In the genomic region with DNA sequence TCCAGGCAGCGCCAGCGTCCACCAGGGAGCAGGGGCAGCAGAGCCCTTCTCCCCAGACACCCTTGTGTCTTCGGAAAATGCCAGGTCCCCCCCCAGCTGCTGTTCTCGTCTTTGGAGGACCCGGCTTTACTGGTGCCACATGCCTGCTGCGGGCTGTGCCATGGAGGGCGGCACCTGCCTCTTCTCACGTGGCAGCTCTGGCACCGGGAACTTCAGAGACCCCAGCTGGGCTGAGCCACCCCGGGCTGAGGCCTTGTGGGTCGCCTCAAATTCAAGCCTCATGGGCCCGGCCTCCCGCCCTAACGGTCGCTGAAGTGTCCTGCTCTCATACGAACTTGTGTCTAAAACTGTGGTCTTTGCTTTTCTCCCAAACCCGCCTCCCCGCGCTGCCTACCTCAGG, we compare ENCODE assay signal across 24 cellular contexts. TPM values are rescaled to one million over a fixed set of nuclear protein-coding genes. Genes with fewer than 3 reads are reported as not detected.
A peak's percentile ranks its signal among the peaks of the same experiment; 100 is the strongest.
DNase-seq lines count a peak whose midpoint lies in the region; ATAC-seq, FAIRE-seq and TF ChIP-seq lines count a peak whose summit lies in the region.
"Had no signal": no experiment of that assay in that cellular context is flagged by ENCODE, and none has a peak within 500 bp of the region (broad histone marks: within the 10 kb centered on the region; RNA-seq: fewer than 3 reads in every experiment).

No MANE protein-coding gene starts in this region.

- no peak overlapping the region for H4K91ac ChIP-seq in IMR-90 (ENCODE audit: insufficient read depth, low read depth, low read length)

- no peak overlapping the region for H3K18ac ChIP-seq in IMR-90 (ENCODE audit: low read depth, low read length)

- H3K56ac ChIP-seq in IMR-90 (ENCODE audit: extremely low read depth, insufficient read depth, low read length) = no peak overlapping the region

- peaks cover 24% of the 10 kb centered on the region for H3K4me1 Mint-ChIP-seq in activated naive CD4-positive, alpha-beta T cell treated with anti-CD3 and anti-CD28 coated beads for 36 hours (ENCODE audit: low read depth)
- peaks cover 35% of the 10 kb centered on the region for H3K4me1 Mint-ChIP-seq in activated naive CD8-positive, alpha-beta T cell treated with anti-CD3 and anti-CD28 coated beads, Interleukin-2, amount 50 U/mL, for 24 hours

- no peak overlapping the region for H3K4ac ChIP-seq in IMR-90 (ENCODE audit: low read depth, low read length)

- no peak for FAIRE-seq in small intestine (lab: Jason Lieb, UNC)
- FAIRE-seq: astrocyte, pancreas had no signal

- TF ChIP-seq POLR2A in IMR-90 (IDR thresholded peaks at IDR 0.05; ENCODE audit: low read depth, low read length) = no peak

- no peaks in the 10 kb centered on the region for H3K36me3 Mint-ChIP-seq in activated naive CD4-positive, alpha-beta T cell treated with anti-CD3 and anti-CD28 coated beads for 36 hours (ENCODE audit: low read depth)
- no peaks in the 10 kb centered on the region for H3K36me3 Mint-ChIP-seq in activated naive CD4-positive, alpha-beta T cell treated with anti-CD3 and anti-CD28 coated beads, Interleukin-2, amount 50 U/mL, for 72 hours
- H3K36me3 Mint-ChIP-seq in activated naive CD8-positive, alpha-beta T cell treated with anti-CD3 and anti-CD28 coated beads, Interleukin-2, amount 50 U/mL, for 24 hours (ENCODE audit: low read depth) = no peaks in the 10 kb centered on the region
- H3K36me3 Mint-ChIP-seq: CD8-positive, alpha-beta T cell had no signal

- H2AFZ ChIP-seq in IMR-90 (replicated peaks; ENCODE audit: low read length, poor library complexity) = no peak overlapping the region

- H4K5ac ChIP-seq in IMR-90 (ENCODE audit: low read depth, low read length) = no peak overlapping the region

- H3K27me3 ChIP-seq in IMR-90 (ENCODE audit: control insufficient read depth, insufficient read depth, low read length) = peaks cover 13% of the 10 kb centered on the region
- H3K27me3 ChIP-seq in small intestine (ENCODE audit: control insufficient read depth in 2 of 2, insufficient read depth in 2 of 2, low read length in 2 of 2) = no peaks in the 10 kb centered on the region
- H3K27me3 ChIP-seq: pancreas had no signal

- no peak for DNase-seq in activated naive CD4-positive, alpha-beta T cell treated with anti-CD3 and anti-CD28 coated beads for 36 hours
- DNase-seq in activated naive CD4-positive, alpha-beta T cell treated with anti-CD3 and anti-CD28 coated beads, Interleukin-2, amount 50 U/mL, for 72 hours (ENCODE audit: low spot score in 2 of 2) = no peak
- DNase-seq in IMR-90 = no peak
- DNase-seq in activated naive CD8-positive, alpha-beta T cell treated with anti-CD3 and anti-CD28 coated beads, Interleukin-2, amount 50 U/mL, for 24 hours = no peak
- DNase-seq in small intestine = no peak
- DNase-seq in ACHN = no peak
- no peak for DNase-seq in NOMO-1 (lab: John Stamatoyannopoulos, UW; ENCODE audit: unreplicated experiment in 2 of 2)
- DNase-seq: activated gamma-delta T cell; CD8-positive, alpha-beta T cell; central memory CD4-positive, alpha-beta T cell; dorsolateral prefrontal cortex; HCEC 1CT; Kasumi-1; NCI-H187; NCI-H526 treated with DMSO at 0.1 percent for 48 hours; pancreas; SK-N-SH; substantia nigra had no signal

- no peak overlapping the region for H2BK20ac ChIP-seq in IMR-90 (ENCODE audit: low read depth, low read length)

- dilution Hi-C loops in IMR-90 (cut with HindIII; ENCODE audit: low sequenced_read_pairs, unreplicated experiment) = no loop called here

- H3K27ac Mint-ChIP-seq in activated naive CD4-positive, alpha-beta T cell treated with anti-CD3 and anti-CD28 coated beads for 36 hours = peak overlapping the region; percentile 36
- H3K27ac Mint-ChIP-seq in activated naive CD4-positive, alpha-beta T cell treated with anti-CD3 and anti-CD28 coated beads, Interleukin-2, amount 50 U/mL, for 72 hours = peak overlapping the region in 1 of 2 donors; percentile 94
- H3K27ac Mint-ChIP-seq in activated naive CD8-positive, alpha-beta T cell treated with anti-CD3 and anti-CD28 coated beads, Interleukin-2, amount 50 U/mL, for 24 hours = peak overlapping the region; percentile 72

- no peak overlapping the region for H3K23ac ChIP-seq in IMR-90 (ENCODE audit: low read depth, low read length)

- H3K36me3 ChIP-seq in IMR-90 (ENCODE audit: control insufficient read depth, insufficient read depth, low read length) = no peaks in the 10 kb centered on the region
- H3K36me3 ChIP-seq in small intestine (ENCODE audit: control insufficient read depth in 2 of 2, insufficient read depth in 2 of 2, low read length in 2 of 2) = no peaks in the 10 kb centered on the region
- H3K36me3 ChIP-seq: pancreas, right atrium auricular region had no signal

- H3K4me2 ChIP-seq in IMR-90 (ENCODE audit: low read depth, low read length) = no peak overlapping the region
- H3K4me2 ChIP-seq: SK-N-SH had no signal

- H3K27ac ChIP-seq in IMR-90 (ENCODE audit: insufficient read depth, low read length) (no peak overlapping the region), small intestine (ENCODE audit: low read depth in 1 of 2, low read length in 1 of 2) (peak overlapping the region; percentile 85 to 97)
- H3K27ac ChIP-seq: dorsolateral prefrontal cortex, pancreas, right atrium auricular region had no signal

- CTCF ChIA-PET in activated naive CD4-positive, alpha-beta T cell treated with anti-CD3 and anti-CD28 coated beads for 36 hours (lab: Charles Lee) = interaction anchor here (1.4 kb wide), 1 partner anchor 20 kb away, joined by 4 read pairs; no protein-coding TSS in a partner anchor
- CTCF ChIA-PET in IMR-90 (lab: Yijun Ruan, JAX) = no interaction called here

- H2BK5ac ChIP-seq in IMR-90 (ENCODE audit: low read depth, low read length, poor library complexity, severe bottlenecking) = no peak overlapping the region

- H4K8ac ChIP-seq in IMR-90 (ENCODE audit: low read depth in 2 of 2, low read length in 2 of 2) = no peak overlapping the region

- H3K9me3 ChIP-seq in IMR-90 (ENCODE audit: control insufficient read depth, insufficient read depth, low read length) = no peaks in the 10 kb centered on the region
- H3K9me3 ChIP-seq in small intestine (ENCODE audit: control insufficient read depth, low read depth) = no peaks in the 10 kb centered on the region
- H3K9me3 ChIP-seq: pancreas, right atrium auricular region, SK-N-SH had no signal

- TF ChIP-seq CTCF in IMR-90 (conservative IDR thresholded peaks at IDR 0.05; ENCODE audit: low read depth, low read length) = no peak

- H3K9me1 ChIP-seq in IMR-90 (ENCODE audit: insufficient read depth, low read length) = no peaks in the 10 kb centered on the region

- in situ Hi-C loops in IMR-90 (cut with MboI; ENCODE audit: low sequenced_read_pairs) = no loop called here
- in situ Hi-C loops in ACHN (cut with HindIII; ENCODE audit: low pct_ligation_motif_present, low pct_unique_long_range_greater_than_20kb, low sequenced_read_pairs) = no loop called here

- H2AK9ac ChIP-seq in IMR-90 (replicated peaks; ENCODE audit: low read depth, low read length, poor library complexity) = peak overlapping the region; percentile 16

- H3K9me3 Mint-ChIP-seq in activated naive CD4-positive, alpha-beta T cell treated with anti-CD3 and anti-CD28 coated beads for 36 hours = no peaks in the 10 kb centered on the region
- no peaks in the 10 kb centered on the region for H3K9me3 Mint-ChIP-seq in activated naive CD4-positive, alpha-beta T cell treated with anti-CD3 and anti-CD28 coated beads, Interleukin-2, amount 50 U/mL, for 72 hours
- no peaks in the 10 kb centered on the region for H3K9me3 Mint-ChIP-seq in activated naive CD8-positive, alpha-beta T cell treated with anti-CD3 and anti-CD28 coated beads, Interleukin-2, amount 50 U/mL, for 24 hours
- H3K9me3 Mint-ChIP-seq: CD8-positive, alpha-beta T cell had no signal

- no peak overlapping the region for H2BK120ac ChIP-seq in IMR-90 (ENCODE audit: low read depth, low read length)

- no peaks in the 10 kb centered on the region for H4K20me1 ChIP-seq in IMR-90 (ENCODE audit: insufficient read depth, low read length)

- H2BK15ac ChIP-seq in IMR-90 (ENCODE audit: low read depth, low read length) = no peak overlapping the region

- H3K4me3 ChIP-seq in IMR-90 (ENCODE audit: insufficient read depth, low read depth, low read length) = no peak overlapping the region
- H3K4me3 ChIP-seq in small intestine (ENCODE audit: low read depth in 1 of 2, low read length in 2 of 2) = no peak overlapping the region
- H3K4me3 ChIP-seq: dorsolateral prefrontal cortex, pancreas, right atrium auricular region had no signal

- no peak for ATAC-seq in activated naive CD4-positive, alpha-beta T cell treated with anti-CD3 and anti-CD28 coated beads, Interleukin-2, amount 50 U/mL, for 72 hours
- ATAC-seq in IMR-90 (ENCODE audit: low read depth) = no peak
- ATAC-seq in activated naive CD8-positive, alpha-beta T cell treated with anti-CD3 and anti-CD28 coated beads, Interleukin-2, amount 50 U/mL, for 24 hours = no peak
- ATAC-seq in HG02938 (IDR thresholded peaks at IDR 0.05; ENCODE audit: unreplicated experiment) = no peak
- ATAC-seq: activated CD4-positive, CD25-positive, alpha-beta regulatory T cell treated with anti-CD3 and anti-CD28 coated beads, Interleukin-2, amount 50 U/mL, for 24 hours; CD8-positive, alpha-beta T cell had no signal

- no peak overlapping the region for H3K14ac ChIP-seq in IMR-90 (replicated peaks; ENCODE audit: low read depth, low read length)

- H2AK5ac ChIP-seq in IMR-90 (ENCODE audit: low read depth, low read length) = no peak overlapping the region

- intact Hi-C loops in activated naive CD4-positive, alpha-beta T cell treated with anti-CD3 and anti-CD28 coated beads for 36 hours (cut with micrococcal nuclease) = no loop called here
- intact Hi-C loops in IMR-90 (cut with micrococcal nuclease) = no loop called here

- TF ChIP-seq RAD21 in IMR-90 (IDR thresholded peaks at IDR 0.05; ENCODE audit: low read length) = no peak

- 84% methylated on average over 12 of the region's 19 CpGs; no CpG with 5 or more reads in 1 of the 2 experiments for WGBS in IMR-90 (ENCODE audit: extremely low coverage in 2 of 2, insufficient read length in 1 of 2), 2 experiments
- WGBS in small intestine, 3 donors = 67 to 75% (median 75%) methylated on average over 15 to 19 of the region's 19 CpGs

- no peak overlapping the region for H3K4me3 Mint-ChIP-seq in activated naive CD4-positive, alpha-beta T cell treated with anti-CD3 and anti-CD28 coated beads for 36 hours
- no peak overlapping the region for H3K4me3 Mint-ChIP-seq in activated naive CD8-positive, alpha-beta T cell treated with anti-CD3 and anti-CD28 coated beads, Interleukin-2, amount 50 U/mL, for 24 hours
- H3K4me3 Mint-ChIP-seq: CD8-positive, alpha-beta T cell had no signal

- POLR2A ChIA-PET in IMR-90 (lab: Charles Lee; ENCODE audit: unreplicated experiment) = no interaction called here

- no peak overlapping the region for H3K9ac ChIP-seq in IMR-90 (ENCODE audit: low read depth, low read length)
- H3K9ac ChIP-seq: SK-N-SH had no signal

- H3K4me1 ChIP-seq in IMR-90 (ENCODE audit: control insufficient read depth, insufficient read depth, low read length) = no peaks in the 10 kb centered on the region
- peaks cover under 1 to 2% of the 10 kb centered on the region in 2 donors for H3K4me1 ChIP-seq in small intestine (ENCODE audit: control insufficient read depth in 2 of 2, insufficient read depth in 1 of 2, low read depth in 1 of 2, low read length in 1 of 2)
- H3K4me1 ChIP-seq: pancreas, right atrium auricular region had no signal

- BruUV-seq in IMR-90 (replicated peaks; lab: Mats Ljungman, UMichigan) = no TSS peak

- H3K79me1 ChIP-seq in IMR-90 (ENCODE audit: low read depth in 1 of 2, low read length in 2 of 2) = no peaks in the 10 kb centered on the region

- no peaks in the 10 kb centered on the region for H3K27me3 Mint-ChIP-seq in activated naive CD4-positive, alpha-beta T cell treated with anti-CD3 and anti-CD28 coated beads for 36 hours (ENCODE audit: low read depth)
- no peaks in the 10 kb centered on the region for H3K27me3 Mint-ChIP-seq in activated naive CD8-positive, alpha-beta T cell treated with anti-CD3 and anti-CD28 coated beads, Interleukin-2, amount 50 U/mL, for 24 hours

RNA-seq across cellular contexts. Expression of gene C1orf159, which starts 27.0 kb away (rescaled TPM):
- total RNA-seq in activated naive CD4-positive, alpha-beta T cell treated with anti-CD3 and anti-CD28 coated beads for 36 hours = 10 to 100 TPM; 14.9 to 18.6 TPM
- 10 to 100 TPM; 20.7 to 21.2 TPM for total RNA-seq in activated naive CD4-positive, alpha-beta T cell treated with anti-CD3 and anti-CD28 coated beads, Interleukin-2, amount 50 U/mL, for 72 hours
- 2.5 and 2.9 TPM in 2 replicates for total RNA-seq in IMR-90 (2012; rRNA removed)
- polyA plus RNA-seq in IMR-90 (2012; rRNA removed) = 12.6 and 15.5 TPM in 2 replicates
- polyA plus RNA-seq in IMR-90 (2012; cell fraction: cytosol; rRNA removed) = 8.0 and 11.2 TPM in 2 replicates
- polyA plus RNA-seq in IMR-90 (2012; cell fraction: nucleus; rRNA removed; ENCODE audit: low replicate concordance) = 44.8 and 112 TPM in 2 replicates
- polyA plus RNA-seq in small intestine = 10 to 100 TPM; 12.4 to 19.0 (median 12.7) TPM

RNA-seq across cellular contexts. Expression of gene TTLL10, which starts 30.8 kb away (rescaled TPM):
- total RNA-seq in activated naive CD4-positive, alpha-beta T cell treated with anti-CD3 and anti-CD28 coated beads for 36 hours = not detected
- not detected for total RNA-seq in activated naive CD4-positive, alpha-beta T cell treated with anti-CD3 and anti-CD28 coated beads, Interleukin-2, amount 50 U/mL, for 72 hours
- not detected in 2 replicates for total RNA-seq in IMR-90 (2012; rRNA removed)
- polyA plus RNA-seq in IMR-90 (2012; rRNA removed) (not detected in 2 replicates), small intestine (under 1 TPM in 1 of 3 donors, not detected in 2; 0.36 TPM)
- not detected in 2 replicates for polyA plus RNA-seq in IMR-90 (2012; cell fraction: cytosol; rRNA removed)
- polyA plus RNA-seq in IMR-90 (2012; cell fraction: nucleus; rRNA removed; ENCODE audit: low replicate concordance) = not detected in 2 replicates
- total RNA-seq: astrocyte; CD8-positive, alpha-beta T cell; HT1080; lung microvascular endothelial cell; right atrium auricular region had no signal
- polyA plus RNA-seq: SK-N-SH had no signal
